1 cellular context compared by ENCODE assay signal in the genomic region with DNA sequence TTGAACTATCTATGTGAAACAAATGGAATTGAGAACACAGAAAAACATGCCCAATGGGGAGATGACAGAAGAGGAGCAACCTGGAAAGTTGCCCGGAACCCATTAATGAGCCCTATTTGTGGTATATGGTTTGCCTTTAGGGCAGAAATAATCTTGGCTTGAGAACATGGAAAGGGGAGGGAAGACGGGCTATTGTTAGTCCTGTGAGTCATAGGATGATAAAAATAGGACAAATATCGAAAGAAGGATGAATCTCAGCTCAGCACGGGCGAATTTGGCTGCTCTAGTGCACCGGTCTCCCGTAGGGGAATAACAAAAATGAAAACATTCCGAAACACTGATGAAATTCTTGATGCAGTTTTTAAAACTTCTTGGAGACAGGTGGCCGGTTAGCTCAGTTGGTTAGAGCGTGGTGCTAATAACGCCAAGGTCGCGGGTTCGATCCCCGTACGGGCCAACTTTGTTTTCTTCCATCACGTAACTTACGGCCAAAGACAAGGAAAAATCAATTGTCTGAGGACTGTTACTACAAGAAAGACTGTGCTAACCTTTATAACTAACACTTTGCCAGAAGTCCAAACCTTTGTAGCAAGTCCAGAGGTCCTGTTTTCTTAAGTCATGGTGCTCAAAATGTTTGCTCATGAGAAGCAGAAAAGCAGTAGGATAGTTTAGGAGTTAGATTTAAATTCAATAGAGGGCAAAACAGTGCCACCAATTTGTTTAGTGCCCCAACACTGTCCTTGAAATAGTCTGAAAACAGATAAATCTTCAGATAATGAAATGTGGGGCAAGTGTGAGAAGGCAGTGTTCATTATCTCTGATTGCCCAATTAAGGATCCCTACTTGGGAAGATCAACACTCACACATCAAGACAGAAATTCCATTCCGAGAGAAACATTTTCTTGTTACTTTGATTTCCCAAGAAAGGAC.
TF ChIP-seq lines count a peak whose summit lies in the region.

No MANE protein-coding gene starts in this region.

TF ChIP-seq in GM23338, 12 proteins besides CTCF, POLR2A, EP300 and RAD21 (continued from another document):
- no peak for TF ChIP-seq POLR2AphosphoS5 (IDR thresholded peaks at IDR 0.05; ENCODE audit: low read depth)
